In genomic region chr1:59408608-59409007, GRCh38 we compare ENCODE assay signal across 20 cellular contexts.
DNase-seq lines count a peak whose midpoint lies in the region; ATAC-seq, FAIRE-seq and TF ChIP-seq lines count a peak whose summit lies in the region.
"Had no signal": no experiment of that assay in that cellular context is flagged by ENCODE, and none has a peak within 500 bp of the region (broad histone marks: within the 10 kb centered on the region; RNA-seq: fewer than 3 reads in every experiment).

No MANE protein-coding gene starts in this region.

- no peak overlapping the region for H3K56ac ChIP-seq in IMR-90 (ENCODE audit: extremely low read depth, insufficient read depth, low read length)
- no peak overlapping the region for H3K56ac ChIP-seq in mesendoderm (ENCODE audit: low read length)

- H3K14ac ChIP-seq in IMR-90 (replicated peaks; ENCODE audit: low read depth, low read length), result no peak overlapping the region

- H3K23ac ChIP-seq in IMR-90 (ENCODE audit: low read depth, low read length), result no peak overlapping the region
- H3K23ac ChIP-seq in mesendoderm (ENCODE audit: low read length), result no peak overlapping the region

- H3K79me2 ChIP-seq in endothelial cell of umbilical vein (ENCODE audit: control insufficient read depth, insufficient read depth, low read length) (no peaks in the 10 kb centered on the region), mesendoderm (ENCODE audit: control insufficient read depth, insufficient read depth, low read length) (no peaks in the 10 kb centered on the region)

- FAIRE-seq in endothelial cell of umbilical vein (lab: Jason Lieb, UNC), result no peak
- FAIRE-seq: H54 had no signal

- H3K9ac ChIP-seq in IMR-90 (ENCODE audit: low read depth, low read length) (no peak overlapping the region), endothelial cell of umbilical vein (replicated peaks; ENCODE audit: extremely low read depth, insufficient read depth, low read length) (no peak overlapping the region), mesendoderm (ENCODE audit: low read length) (no peak overlapping the region)
- H3K9ac ChIP-seq: SK-N-SH had no signal

- H3K4me1 ChIP-seq in IMR-90 (ENCODE audit: control insufficient read depth, insufficient read depth, low read length) (peaks cover 3% of the 10 kb centered on the region; the same call in 1 of the 2 replicates), endothelial cell of umbilical vein (ENCODE audit: control insufficient read depth, extremely low read depth, insufficient read depth, low read length) (no peaks in the 10 kb centered on the region), mesendoderm (ENCODE audit: control insufficient read depth, low read depth, low read length) (no peaks in the 10 kb centered on the region), upper lobe of left lung (peaks cover 5 to 18% (median 10%) of the 10 kb centered on the region in 4 donors), prostate gland (replicated peaks) (no peaks in the 10 kb centered on the region)

- H3K9me1 ChIP-seq in IMR-90 (ENCODE audit: insufficient read depth, low read length) (no peaks in the 10 kb centered on the region), endothelial cell of umbilical vein (replicated peaks; ENCODE audit: control insufficient read depth, extremely low read depth, insufficient read depth, low read length) (no peaks in the 10 kb centered on the region)

- H3K4me3 Mint-ChIP-seq in T-helper 17 cell, result no peak overlapping the region
- H3K4me3 Mint-ChIP-seq: activated CD4-positive, alpha-beta T cell treated with anti-CD3 and anti-CD28 coated beads for 36 hours; stimulated activated naive CD8-positive, alpha-beta T cell treated with anti-CD3 and anti-CD28 coated beads, Interleukin-15, Interleukin-2, amounts not matched to agents 100 ng/mL and 50 ng/mL, for 24 hours had no signal

- H3K27ac ChIP-seq in IMR-90 (ENCODE audit: insufficient read depth, low read length), result no peak overlapping the region
- no peak overlapping the region for H3K27ac ChIP-seq in endothelial cell of umbilical vein (ENCODE audit: insufficient read depth, low read depth, low read length)
- no peak overlapping the region for H3K27ac ChIP-seq in mesendoderm (ENCODE audit: low read depth, low read length)
- H3K27ac ChIP-seq in upper lobe of left lung, result peak overlapping the region in 2 of 4 donors; percentile 12 to 51
- no peak overlapping the region for H3K27ac ChIP-seq in prostate gland
- H3K27ac ChIP-seq: epithelial cell of prostate had no signal

- peak; percentile 53 for DNase-seq in IMR-90
- peak; percentile 36 for DNase-seq in endothelial cell of umbilical vein (ENCODE audit: low read depth, low spot score)
- peak; percentile 8 for DNase-seq in mesendoderm
- peak; percentile 26 for DNase-seq in smooth muscle cell of the brain vasculature (ENCODE audit: low read depth, low spot score)
- DNase-seq in A172 (ENCODE audit: low spot score), result no peak
- DNase-seq in T-helper 17 cell, result no peak
- no peak for DNase-seq in upper lobe of left lung
- DNase-seq in prostate gland (ENCODE audit: low spot score), result no peak
- DNase-seq: activated CD4-positive, alpha-beta T cell treated with anti-CD3 and anti-CD28 coated beads for 36 hours; activated CD8-positive, alpha-beta memory T cell treated with anti-CD3 and anti-CD28 coated beads, Interleukin-2, amount 50 U/mL, for 48 hours; activated gamma-delta T cell treated with Interleukin-2 at 50 U/mL for 16 hours; COR-L47; mammary epithelial cell; NCI-H1436 treated with DMSO at 0.1 percent for 48 hours; retina; SK-N-SH; T1000 had no signal

- H3K4me3 ChIP-seq in IMR-90 (ENCODE audit: insufficient read depth, low read depth, low read length) (no peak overlapping the region), endothelial cell of umbilical vein (replicated peaks in 1 of 3; ENCODE audit: insufficient read depth in 1 of 3, low read depth in 1 of 3, low read length in 3 of 3) (no peak overlapping the region), mesendoderm (ENCODE audit: low read length) (no peak overlapping the region), upper lobe of left lung (no peak overlapping the region), prostate gland (no peak overlapping the region)

- H4K5ac ChIP-seq in IMR-90 (ENCODE audit: low read depth, low read length), result no peak overlapping the region
- H4K5ac ChIP-seq in mesendoderm (ENCODE audit: low read length), result no peak overlapping the region

- TF ChIP-seq POLR2A in IMR-90 (IDR thresholded peaks at IDR 0.05; ENCODE audit: low read depth, low read length) (no peak), endothelial cell of umbilical vein (IDR thresholded peaks at IDR 0.05; ENCODE audit: low read depth, low read length) (no peak), upper lobe of left lung (IDR thresholded peaks at IDR 0.05) (no peak), prostate gland (IDR thresholded peaks at IDR 0.05) (no peak)

- POLR2A ChIA-PET in IMR-90 (lab: Charles Lee; ENCODE audit: unreplicated experiment) (no interaction called here), endothelial cell of umbilical vein (lab: Charles Lee) (no interaction called here)

- H3K18ac ChIP-seq in IMR-90 (ENCODE audit: low read depth, low read length), result no peak overlapping the region
- H3K18ac ChIP-seq in mesendoderm (ENCODE audit: low read length), result no peak overlapping the region

- no TSS peak for BruUV-seq in IMR-90 (replicated peaks; lab: Mats Ljungman, UMichigan)
- BruUV-seq in endothelial cell of umbilical vein (replicated peaks; lab: Mats Ljungman, UMichigan), result no TSS peak

- dilution Hi-C loops in IMR-90 (cut with HindIII; ENCODE audit: low sequenced_read_pairs, unreplicated experiment) (no loop called here), endothelial cell of umbilical vein (cut with MboI; ENCODE audit: extremely low pct_ligation_motif_present, low sequenced_read_pairs) (no loop called here)

- H3K36me3 ChIP-seq in IMR-90 (ENCODE audit: control insufficient read depth, insufficient read depth, low read length), result no peaks in the 10 kb centered on the region
- H3K36me3 ChIP-seq in endothelial cell of umbilical vein (ENCODE audit: control insufficient read depth in 2 of 2, extremely low read depth in 1 of 2, insufficient read depth in 2 of 2, low read length in 2 of 2), result no peaks in the 10 kb centered on the region
- H3K36me3 ChIP-seq in mesendoderm (ENCODE audit: control insufficient read depth, insufficient read depth, low read length), result no peaks in the 10 kb centered on the region
- no peaks in the 10 kb centered on the region for H3K36me3 ChIP-seq in upper lobe of left lung
- H3K36me3 ChIP-seq in prostate gland, result no peaks in the 10 kb centered on the region

- CTCF ChIA-PET in IMR-90 (lab: Yijun Ruan, JAX), result interaction anchor here (0.6 kb wide), 1 partner anchor 340 kb away, joined by 6 read pairs; no protein-coding TSS in a partner anchor
- CTCF ChIA-PET in endothelial cell of umbilical vein (lab: Charles Lee), result interaction anchor here (1.2 kb wide), 1 partner anchor 22 kb away, joined by 3 read pairs; no protein-coding TSS in a partner anchor

- no peak overlapping the region for H2BK20ac ChIP-seq in IMR-90 (ENCODE audit: low read depth, low read length)

- no peak overlapping the region for H2AK9ac ChIP-seq in IMR-90 (replicated peaks; ENCODE audit: low read depth, low read length, poor library complexity)

- no peak for TF ChIP-seq CTCF in IMR-90 (conservative IDR thresholded peaks at IDR 0.05; ENCODE audit: low read depth, low read length)
- no peak for TF ChIP-seq CTCF in endothelial cell of umbilical vein (IDR thresholded peaks at IDR 0.05; ENCODE audit: extremely low read depth in 1 of 2, insufficient read depth in 1 of 2, low read depth in 1 of 2, low read length in 2 of 2)
- TF ChIP-seq CTCF in upper lobe of left lung (IDR thresholded peaks at IDR 0.05), result no peak
- no peak for TF ChIP-seq CTCF in prostate gland (IDR thresholded peaks at IDR 0.05)

- H4K91ac ChIP-seq in IMR-90 (ENCODE audit: insufficient read depth, low read depth, low read length), result no peak overlapping the region

- intact Hi-C loops in IMR-90 (cut with micrococcal nuclease) (no loop called here), endothelial cell of umbilical vein (cut with micrococcal nuclease) (no loop called here), prostate gland (cut with DNase I) (no loop called here)

- no CpG with 5 or more reads among the region's 4 CpGs for WGBS in IMR-90 (ENCODE audit: extremely low coverage in 2 of 2, insufficient read length in 1 of 2), 2 experiments
- no CpG with 5 or more reads among the region's 4 CpGs for WGBS in mesendoderm (ENCODE audit: extremely low coverage, insufficient coverage, low lambda C conversion rate)
- 59 to 68% methylated on average over 4 of the region's 4 CpGs for WGBS in upper lobe of left lung, 2 donors
- WGBS in prostate gland, result 51% methylated on average over 4 of the region's 4 CpGs

- in situ Hi-C loops in IMR-90 (cut with MboI; ENCODE audit: low sequenced_read_pairs), result no loop called here

- H2AK5ac ChIP-seq in IMR-90 (ENCODE audit: low read depth, low read length), result no peak overlapping the region
- no peak overlapping the region for H2AK5ac ChIP-seq in mesendoderm (ENCODE audit: low read length)

- ATAC-seq in IMR-90 (ENCODE audit: low read depth) (peak; percentile 65), T-helper 17 cell (no peak), upper lobe of left lung (ENCODE audit: low FRiP score in 2 of 2) (no peak)
- ATAC-seq: activated CD4-positive, alpha-beta T cell treated with anti-CD3 and anti-CD28 coated beads for 36 hours had no signal

- H3K4me1 Mint-ChIP-seq in T-helper 17 cell, result no peaks in the 10 kb centered on the region

- no peaks in the 10 kb centered on the region for H3K27me3 Mint-ChIP-seq in T-helper 17 cell
- H3K27me3 Mint-ChIP-seq: activated CD4-positive, alpha-beta T cell treated with anti-CD3 and anti-CD28 coated beads for 36 hours; stimulated activated naive CD8-positive, alpha-beta T cell treated with anti-CD3 and anti-CD28 coated beads, Interleukin-15, Interleukin-2, amounts not matched to agents 100 ng/mL and 50 ng/mL, for 24 hours had no signal

- H3K36me3 Mint-ChIP-seq in T-helper 17 cell (ENCODE audit: low read depth), result no peaks in the 10 kb centered on the region

- no peak overlapping the region for H4K8ac ChIP-seq in IMR-90 (ENCODE audit: low read depth in 2 of 2, low read length in 2 of 2)
- H4K8ac ChIP-seq in mesendoderm (ENCODE audit: low read depth, low read length), result no peak overlapping the region

- no peaks in the 10 kb centered on the region for H3K27me3 ChIP-seq in IMR-90 (ENCODE audit: control insufficient read depth, insufficient read depth, low read length)
- no peaks in the 10 kb centered on the region for H3K27me3 ChIP-seq in endothelial cell of umbilical vein (ENCODE audit: control insufficient read depth in 2 of 2, insufficient read depth in 2 of 2, low read length in 2 of 2)
- H3K27me3 ChIP-seq in mesendoderm (ENCODE audit: insufficient read depth, low read length, poor library complexity), result no peaks in the 10 kb centered on the region
- H3K27me3 ChIP-seq in upper lobe of left lung, result no peaks in the 10 kb centered on the region
- no peaks in the 10 kb centered on the region for H3K27me3 ChIP-seq in prostate gland (replicated peaks; ENCODE audit: insufficient read depth)

- TF ChIP-seq RAD21 in IMR-90 (IDR thresholded peaks at IDR 0.05; ENCODE audit: low read length), result no peak

- H2BK5ac ChIP-seq in IMR-90 (ENCODE audit: low read depth, low read length, poor library complexity, severe bottlenecking) (no peak overlapping the region), mesendoderm (ENCODE audit: low read length) (no peak overlapping the region)

- no peak overlapping the region for H3K27ac Mint-ChIP-seq in T-helper 17 cell
- H3K27ac Mint-ChIP-seq: activated CD4-positive, alpha-beta T cell treated with anti-CD3 and anti-CD28 coated beads for 36 hours; stimulated activated naive CD8-positive, alpha-beta T cell treated with anti-CD3 and anti-CD28 coated beads, Interleukin-15, Interleukin-2, amounts not matched to agents 100 ng/mL and 50 ng/mL, for 24 hours had no signal

- H3K9me3 ChIP-seq in IMR-90 (ENCODE audit: control insufficient read depth, insufficient read depth, low read length), result peaks cover 2% of the 10 kb centered on the region
- no peaks in the 10 kb centered on the region for H3K9me3 ChIP-seq in endothelial cell of umbilical vein (replicated peaks; ENCODE audit: control insufficient read depth, insufficient read depth, low read length)
- H3K9me3 ChIP-seq in T-helper 17 cell (ENCODE audit: control insufficient read depth, low read length, poor library complexity, severe bottlenecking), result no peaks in the 10 kb centered on the region
- no peaks in the 10 kb centered on the region for H3K9me3 ChIP-seq in upper lobe of left lung
- H3K9me3 ChIP-seq in prostate gland, result no peaks in the 10 kb centered on the region
- H3K9me3 ChIP-seq: SK-N-SH had no signal

- H2BK15ac ChIP-seq in IMR-90 (ENCODE audit: low read depth, low read length) (no peak overlapping the region), mesendoderm (replicated peaks; ENCODE audit: low read depth) (no peak overlapping the region)

- H2BK120ac ChIP-seq in IMR-90 (ENCODE audit: low read depth, low read length), result no peak overlapping the region
- no peak overlapping the region for H2BK120ac ChIP-seq in mesendoderm (ENCODE audit: low read depth, low read length)

- H4K20me1 ChIP-seq in IMR-90 (ENCODE audit: insufficient read depth, low read length), result no peaks in the 10 kb centered on the region
- H4K20me1 ChIP-seq in endothelial cell of umbilical vein (replicated peaks; ENCODE audit: control insufficient read depth, extremely low read depth, insufficient read depth, low read length), result no peaks in the 10 kb centered on the region

- no peaks in the 10 kb centered on the region for H3K79me1 ChIP-seq in IMR-90 (ENCODE audit: low read depth in 1 of 2, low read length in 2 of 2)
- H3K79me1 ChIP-seq in mesendoderm (ENCODE audit: low read length), result no peaks in the 10 kb centered on the region

- no peak overlapping the region for H2AFZ ChIP-seq in IMR-90 (replicated peaks; ENCODE audit: low read length, poor library complexity)
- no peak overlapping the region for H2AFZ ChIP-seq in endothelial cell of umbilical vein (ENCODE audit: low read depth, low read length)

- H3K4me2 ChIP-seq in IMR-90 (ENCODE audit: low read depth, low read length), result no peak overlapping the region
- H3K4me2 ChIP-seq in endothelial cell of umbilical vein (ENCODE audit: insufficient read depth, low read length), result no peak overlapping the region
- no peak overlapping the region for H3K4me2 ChIP-seq in mesendoderm (ENCODE audit: low read length)
- H3K4me2 ChIP-seq: SK-N-SH had no signal

- no peak overlapping the region for H3K4ac ChIP-seq in IMR-90 (ENCODE audit: low read depth, low read length)
- H3K4ac ChIP-seq in mesendoderm (ENCODE audit: low read depth, low read length), result no peak overlapping the region

- TF ChIP-seq EP300 in upper lobe of left lung (IDR thresholded peaks at IDR 0.05), result no peak

Comparison
In these comparisons a context has a peak if more than half of its experiments do, and no peak if none do; other contexts are left out.
1. DNase-seq: peak in IMR-90 (single experiment), endothelial cell of umbilical vein (single experiment), mesendoderm (single experiment) and smooth muscle cell of the brain vasculature (single experiment); none in A172 (single experiment), T-helper 17 cell (0 of 3), upper lobe of left lung (0 of 2) and prostate gland (single experiment).